1 cellular context compared by ENCODE assay signal in the genomic region with DNA sequence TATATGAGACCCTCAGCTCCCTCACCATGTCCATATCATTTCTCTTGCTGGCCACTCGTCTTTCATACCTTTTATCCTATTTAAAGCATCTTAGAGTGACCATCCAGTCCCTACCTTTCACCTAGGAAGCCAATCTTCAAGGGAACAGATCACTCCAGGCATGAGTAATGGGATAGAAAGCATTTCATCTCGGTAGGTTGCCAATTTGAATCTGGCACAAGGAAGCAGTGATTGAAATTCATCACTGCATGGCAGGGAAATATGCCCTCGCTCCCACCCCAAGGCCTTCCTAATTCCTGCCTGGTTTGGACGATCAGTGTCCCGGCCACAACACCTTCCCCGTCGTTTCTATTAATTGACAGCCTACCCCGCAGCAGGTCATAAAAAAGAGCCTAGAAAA.
TF ChIP-seq lines count a peak whose summit lies in the region.

No MANE protein-coding gene starts in this region.

TF ChIP-seq in GM23338, 12 proteins besides CTCF, POLR2A, EP300 and RAD21 (continued from another document):
- TF ChIP-seq, protein P1, sequence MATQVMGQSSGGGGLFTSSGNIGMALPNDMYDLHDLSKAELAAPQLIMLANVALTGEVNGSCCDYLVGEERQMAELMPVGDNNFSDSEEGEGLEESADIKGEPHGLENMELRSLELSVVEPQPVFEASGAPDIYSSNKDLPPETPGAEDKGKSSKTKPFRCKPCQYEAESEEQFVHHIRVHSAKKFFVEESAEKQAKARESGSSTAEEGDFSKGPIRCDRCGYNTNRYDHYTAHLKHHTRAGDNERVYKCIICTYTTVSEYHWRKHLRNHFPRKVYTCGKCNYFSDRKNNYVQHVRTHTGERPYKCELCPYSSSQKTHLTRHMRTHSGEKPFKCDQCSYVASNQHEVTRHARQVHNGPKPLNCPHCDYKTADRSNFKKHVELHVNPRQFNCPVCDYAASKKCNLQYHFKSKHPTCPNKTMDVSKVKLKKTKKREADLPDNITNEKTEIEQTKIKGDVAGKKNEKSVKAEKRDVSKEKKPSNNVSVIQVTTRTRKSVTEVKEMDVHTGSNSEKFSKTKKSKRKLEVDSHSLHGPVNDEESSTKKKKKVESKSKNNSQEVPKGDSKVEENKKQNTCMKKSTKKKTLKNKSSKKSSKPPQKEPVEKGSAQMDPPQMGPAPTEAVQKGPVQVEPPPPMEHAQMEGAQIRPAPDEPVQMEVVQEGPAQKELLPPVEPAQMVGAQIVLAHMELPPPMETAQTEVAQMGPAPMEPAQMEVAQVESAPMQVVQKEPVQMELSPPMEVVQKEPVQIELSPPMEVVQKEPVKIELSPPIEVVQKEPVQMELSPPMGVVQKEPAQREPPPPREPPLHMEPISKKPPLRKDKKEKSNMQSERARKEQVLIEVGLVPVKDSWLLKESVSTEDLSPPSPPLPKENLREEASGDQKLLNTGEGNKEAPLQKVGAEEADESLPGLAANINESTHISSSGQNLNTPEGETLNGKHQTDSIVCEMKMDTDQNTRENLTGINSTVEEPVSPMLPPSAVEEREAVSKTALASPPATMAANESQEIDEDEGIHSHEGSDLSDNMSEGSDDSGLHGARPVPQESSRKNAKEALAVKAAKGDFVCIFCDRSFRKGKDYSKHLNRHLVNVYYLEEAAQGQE (IDR thresholded peaks at IDR 0.05; ENCODE audit: unreplicated experiment): no peak
- TF ChIP-seq POLR2AphosphoS5 (IDR thresholded peaks at IDR 0.05; ENCODE audit: low read depth) (no peak), EZH2 (IDR thresholded peaks at IDR 0.05; ENCODE audit: low read depth, unreplicated experiment) (no peak), ZNF114 (CRISPR knock-in tag; IDR thresholded peaks at IDR 0.05) (no peak), EZH2phosphoT487 (IDR thresholded peaks at IDR 0.05; ENCODE audit: unreplicated experiment) (no peak), ZNF331 (CRISPR knock-in tag; IDR thresholded peaks at IDR 0.05; ENCODE audit: low read depth) (no peak), STAT1 (IDR thresholded peaks at IDR 0.05; ENCODE audit: unreplicated experiment) (no peak), NANOG (IDR thresholded peaks at IDR 0.05; ENCODE audit: borderline replicate concordance) (no peak)
